Comparison of ENCODE assay signal across 8 cellular contexts in genomic region chr20:46520976-46521579, GRCh38. TPM values are rescaled to one million over a fixed set of nuclear protein-coding genes. Genes with fewer than 3 reads are reported as not detected.
DNase-seq lines count a peak whose midpoint lies in the region; ATAC-seq, FAIRE-seq and TF ChIP-seq lines count a peak whose summit lies in the region.

No MANE protein-coding gene starts in this region.

- peak; percentile 94 for TF ChIP-seq CTCF in GM12872 (IDR thresholded peaks at IDR 0.05; ENCODE audit: insufficient read depth, low read depth, low read length)
- TF ChIP-seq CTCF in NB4 (IDR thresholded peaks at IDR 0.05; ENCODE audit: low read depth, low read length) = peak; percentile 78
- peak; percentile 73 to 93 (median 82) for TF ChIP-seq CTCF in GM12878 (IDR thresholded peaks at IDR 0.05 in 2 of 3, conservative IDR thresholded peaks at IDR 0.05 in 1 of 3; ENCODE audit: control insufficient read depth in 2 of 3, extremely low read depth in 1 of 3, insufficient read depth in 1 of 3, low read depth in 3 of 3, low read length in 3 of 3)

- no peak overlapping the region for H3K27ac ChIP-seq in GM12878 (ENCODE audit: control insufficient read depth, insufficient read depth)

- TF ChIP-seq RAD21 in GM12878 (IDR thresholded peaks at IDR 0.05; ENCODE audit: insufficient read depth, low read depth, low read length) = peak; percentile 91

- H3K4me3 ChIP-seq in NB4 (ENCODE audit: low read depth, low read length) (no peak overlapping the region), GM12878 (no peak overlapping the region)

- no peak overlapping the region for H3K9ac ChIP-seq in GM12878 (ENCODE audit: control insufficient read depth, insufficient read depth, low read length)

- H3K9me3 ChIP-seq in GM12878 (replicated peaks; ENCODE audit: control insufficient read depth, insufficient read depth, low read length) = no peaks in the 10 kb centered on the region

- FAIRE-seq in GM12878 (lab: Jason Lieb, UNC) = peak; percentile 81

- no peak overlapping the region for H3K27ac Mint-ChIP-seq in immature natural killer cell

- RAD21 ChIA-PET in GM12878 (lab: Charles Lee; ENCODE audit: unreplicated experiment) = interaction anchor here (0.6 to 2.9 kb wide), 5 partner anchors 41 to 162 kb away, joined by 3 to 10 read pairs (median 5); no protein-coding TSS in a partner anchor

- H3K79me2 ChIP-seq in GM12878 (ENCODE audit: control insufficient read depth, insufficient read depth, low read length) = no peaks in the 10 kb centered on the region

- no peaks in the 10 kb centered on the region for H3K9me3 Mint-ChIP-seq in immature natural killer cell

- no TSS peak for BruUV-seq in GM12878 (replicated peaks; lab: Mats Ljungman, UMichigan)

- intact Hi-C loops in GM12878 (cut with micrococcal nuclease; ENCODE audit: unreplicated experiment) = loop anchor here (1.0 to 2.0 kb wide), 3 partner anchors 42 to 178 kb away; no protein-coding TSS in a partner anchor

- no peak overlapping the region for H2AFZ ChIP-seq in GM12878 (ENCODE audit: control insufficient read depth, low read depth, low read length)

- CTCF ChIA-PET in GM12878 (lab: Yijun Ruan, JAX) = interaction anchor here (1.0 to 9.0 kb wide), 7 partner anchors 10 to 232 kb away, joined by 3 to 114 read pairs (median 4); partner anchors contain the start of gene TP53RK

- DNase-seq in NB4 (ENCODE audit: low read depth) (peak; percentile 80), GM12878 (ENCODE audit: low read depth, low spot score) (peak; percentile 25), immature natural killer cell (peak; percentile 26 to 47 (median 38))
- DNase-seq in stimulated activated CD4-positive, alpha-beta T cell treated with anti-CD3 and anti-CD28 coated beads, Interleukin-2, amount 100 ng/mL, for 24 hours = peak; percentile 40 to 44

- H3K27me3 ChIP-seq in GM12878 (replicated peaks in 1 of 2; ENCODE audit: control insufficient read depth in 2 of 2, insufficient read depth in 2 of 2, low read length in 1 of 2) = no peaks in the 10 kb centered on the region; a peak in 1 of 4 replicates

- H3K36me3 Mint-ChIP-seq in immature natural killer cell = no peaks in the 10 kb centered on the region

- H3K36me3 ChIP-seq in GM12878 (ENCODE audit: control insufficient read depth in 2 of 2, insufficient read depth in 2 of 2, low read length in 1 of 2) = no peaks in the 10 kb centered on the region

- peaks cover 0 to 6% (median 2%) of the 10 kb centered on the region in 3 donors for H3K27me3 Mint-ChIP-seq in immature natural killer cell (ENCODE audit: low read depth in 3 of 3)

- no peaks in the 10 kb centered on the region for H4K20me1 ChIP-seq in GM12878 (ENCODE audit: control insufficient read depth, insufficient read depth)

- WGBS in GM12878 (ENCODE audit: insufficient coverage, insufficient replicate concordance, low lambda C conversion rate, missing lambda C conversion rate) = 19% methylated on average over 4 of the region's 4 CpGs

- in situ Hi-C loops in GM12878 (cut with MboI) = loop anchor here (5.0 kb wide), 1 partner anchor 161 kb away; no protein-coding TSS in a partner anchor

- no peak for TF ChIP-seq POLR2A in NB4 (IDR thresholded peaks at IDR 0.05; ENCODE audit: extremely low read depth, insufficient read length)
- no peak for TF ChIP-seq POLR2A in GM12878 (IDR thresholded peaks at IDR 0.05; ENCODE audit: low read depth, low read length)

- POLR2A ChIA-PET in GM12878 (lab: Charles Lee) = no interaction called here

- ATAC-seq in SK-N-SH treated with all-trans-retinoic acid at 6 μM for 48 hours (peak; percentile 93), GM12878 (peak; percentile 91), GM21717 (IDR thresholded peaks at IDR 0.05; ENCODE audit: unreplicated experiment) (no peak), HG03159 (IDR thresholded peaks at IDR 0.05; ENCODE audit: unreplicated experiment) (no peak)

- no peaks in the 10 kb centered on the region for H3K4me1 ChIP-seq in GM12878 (ENCODE audit: control insufficient read depth, insufficient read depth, low read length)

- no peak overlapping the region for H3K4me3 Mint-ChIP-seq in immature natural killer cell

- no peaks in the 10 kb centered on the region for H3K4me1 Mint-ChIP-seq in immature natural killer cell

- H3K4me2 ChIP-seq in GM12878 (ENCODE audit: control insufficient read depth, insufficient read depth) = no peak overlapping the region

- no peak for TF ChIP-seq EP300 in GM12878 (IDR thresholded peaks at IDR 0.05; ENCODE audit: borderline replicate concordance in 1 of 2, control insufficient read depth in 1 of 2, low read depth in 2 of 2, low read length in 2 of 2)

- SMC1A ChIA-PET in GM12878 (lab: Charles Lee; ENCODE audit: uncharacterized antibody, unreplicated experiment) = interaction anchor here (0.6 to 8.3 kb wide), 5 partner anchors 19 to 167 kb away, joined by 3 to 43 read pairs (median 5); no protein-coding TSS in a partner anchor

TF ChIP-seq in SK-N-SH treated with all-trans-retinoic acid at 6 μM for 48 hours, 23 proteins besides CTCF, POLR2A, EP300 and RAD21:
- TF ChIP-seq ZC3H10 (CRISPR knock-in tag; IDR thresholded peaks at IDR 0.05) (no peak), ZFP3 (CRISPR knock-in tag; IDR thresholded peaks at IDR 0.05) (no peak)

TF ChIP-seq in GM12878, 131 proteins besides CTCF, POLR2A, EP300 and RAD21 (continues in another document):
- TF ChIP-seq BCL11A (IDR thresholded peaks at IDR 0.05; ENCODE audit: low read depth, low read length) = no peak
- TF ChIP-seq SMAD5 (IDR thresholded peaks at IDR 0.05; ENCODE audit: low read depth) = no peak
- TF ChIP-seq KDM1A (IDR thresholded peaks at IDR 0.05; ENCODE audit: borderline replicate concordance) = no peak
- TF ChIP-seq SMAD1 (IDR thresholded peaks at IDR 0.05; ENCODE audit: low read depth, partially characterized antibody) = no peak
- TF ChIP-seq ZNF274 (IDR thresholded peaks at IDR 0.05; ENCODE audit: insufficient read depth, insufficient read length) = no peak
- no peak for TF ChIP-seq CBX5 (IDR thresholded peaks at IDR 0.05; ENCODE audit: low read depth)
- no peak for TF ChIP-seq IRF4 (IDR thresholded peaks at IDR 0.05; ENCODE audit: low read depth, low read length)
- TF ChIP-seq SRF (IDR thresholded peaks at IDR 0.05; ENCODE audit: low read depth in 2 of 2, low read length in 2 of 2) = no peak
- no peak for TF ChIP-seq HCFC1 (IDR thresholded peaks at IDR 0.05; ENCODE audit: low read length)
- no peak for TF ChIP-seq ELK1 (IDR thresholded peaks at IDR 0.05; ENCODE audit: low read depth, low read length)
- TF ChIP-seq ZNF384 (IDR thresholded peaks at IDR 0.05; ENCODE audit: borderline replicate concordance, low read depth, low read length) = no peak

RNA-seq across cellular contexts. Expression of gene ZNF334, which starts 7.7 kb away (rescaled TPM):
- 4.1 and 4.2 TPM in 2 replicates for total RNA-seq in GM12878 (2013; cell fraction: nucleolus; rRNA removed)
- total RNA-seq in GM12878 (2014; rRNA removed) (0.96 and 0.98 TPM in 2 replicates), GM12878 (2014; rRNA removed; fragmentation: Illumina TruSeq; extraction: Trizol) (1.7 and 1.8 TPM in 2 replicates), GM12878 (2021) (1.2 and 1.7 TPM in 2 replicates)
- 1.2 TPM for polyA plus RNA-seq in GM12878 (2011; ENCODE audit: low read depth)
- polyA plus RNA-seq in GM12878 (2011; rRNA removed) (0.08 and 0.19 TPM in 2 replicates), GM12878 (2014; fragmentation: Illumina TruSeq; extraction: Trizol) (2.0 and 3.3 TPM in 2 replicates), GM12878 (2014; fragmentation: Nextera tagmentation; extraction: Ambion mirVana) (under 1 TPM; 0.29 to 0.60 TPM), GM12878 (2014; rRNA removed) (0.84 and 1.7 TPM in 2 replicates), GM12878 (2016; fragmentation: Nextera tagmentation; extraction: Ambion mirVana) (1 to 10 TPM; 1.2 to 1.4 TPM), immature natural killer cell (under 1 TPM in 1 of 3 donors, not detected in 2; 0.18 TPM)
- polyA plus RNA-seq in GM12878 (2011; cell fraction: cytosol; rRNA removed) = 0.04 and 0.05 TPM in 2 replicates
- polyA plus RNA-seq in GM12878 (2011; cell fraction: nucleus; rRNA removed) = 0.13 and 0.25 TPM in 2 replicates
- polyA plus RNA-seq in GM12878 (2012) = 2.0 and 2.3 TPM in 2 replicates
- polyA minus RNA-seq in GM12878 (2011; rRNA and poly(A)+ RNA removed) = 0.15 TPM in 2 replicates
- not detected in 2 replicates for polyA minus RNA-seq in GM12878 (2011; cell fraction: cytosol; rRNA and poly(A)+ RNA removed)
- 0.12 TPM in 1 of 2 replicates, not detected in the other for polyA minus RNA-seq in GM12878 (2011; cell fraction: nucleus; rRNA and poly(A)+ RNA removed)

RNA-seq across cellular contexts. Expression of gene OCSTAMP, which starts 29.4 kb away (rescaled TPM):
- 1.2 and 1.3 TPM in 2 replicates for total RNA-seq in GM12878 (2013; cell fraction: nucleolus; rRNA removed)
- total RNA-seq in GM12878 (2014; rRNA removed) (0.11 and 0.45 TPM in 2 replicates), GM12878 (2014; rRNA removed; fragmentation: Illumina TruSeq; extraction: Trizol) (0.09 TPM in 1 of 2 replicates, not detected in the other), GM12878 (2021) (0.23 and 0.35 TPM in 2 replicates)
- polyA plus RNA-seq in GM12878 (2011; ENCODE audit: low read depth) = not detected
- polyA plus RNA-seq in GM12878 (2011; rRNA removed) (0.17 and 0.22 TPM in 2 replicates), GM12878 (2014; fragmentation: Illumina TruSeq; extraction: Trizol) (0.15 and 0.46 TPM in 2 replicates), GM12878 (2014; fragmentation: Nextera tagmentation; extraction: Ambion mirVana) (under 1 TPM in 1 of 2 experiments, not detected in 1; 0.09 TPM), GM12878 (2014; rRNA removed) (0.19 and 0.46 TPM in 2 replicates), GM12878 (2016; fragmentation: Nextera tagmentation; extraction: Ambion mirVana) (under 1 TPM; 0.14 to 0.23 TPM), immature natural killer cell (not detected)
- polyA plus RNA-seq in GM12878 (2011; cell fraction: cytosol; rRNA removed) = 0.16 and 0.28 TPM in 2 replicates
- 0.19 and 0.22 TPM in 2 replicates for polyA plus RNA-seq in GM12878 (2011; cell fraction: nucleus; rRNA removed)
- polyA plus RNA-seq in GM12878 (2012) = 0.17 and 0.24 TPM in 2 replicates
- polyA minus RNA-seq in GM12878 (2011; rRNA and poly(A)+ RNA removed) = 0.15 and 0.22 TPM in 2 replicates
- polyA minus RNA-seq in GM12878 (2011; cell fraction: cytosol; rRNA and poly(A)+ RNA removed) = not detected in 2 replicates
- 0.12 and 0.29 TPM in 2 replicates for polyA minus RNA-seq in GM12878 (2011; cell fraction: nucleus; rRNA and poly(A)+ RNA removed)

Comparison
In these comparisons a context has a peak if more than half of its experiments do, and no peak if none do; other contexts are left out.
1. DNase-seq: peak in every context shown above with its lines; median percentile 80 in NB4; 42 in stimulated activated CD4-positive, alpha-beta T cell treated with anti-CD3 and anti-CD28 coated beads, Interleukin-2, amount 100 ng/mL, for 24 hours; 38 in immature natural killer cell; 25 in GM12878.
2. ATAC-seq: peak in SK-N-SH treated with all-trans-retinoic acid at 6 μM for 48 hours (single experiment) and GM12878 (single experiment); none in GM21717 (single experiment) and HG03159 (single experiment).
3. Peak in every context shown above with its lines, with median percentiles within 50 percentile points of each other: CTCF ChIP-seq.